In the genomic region with DNA sequence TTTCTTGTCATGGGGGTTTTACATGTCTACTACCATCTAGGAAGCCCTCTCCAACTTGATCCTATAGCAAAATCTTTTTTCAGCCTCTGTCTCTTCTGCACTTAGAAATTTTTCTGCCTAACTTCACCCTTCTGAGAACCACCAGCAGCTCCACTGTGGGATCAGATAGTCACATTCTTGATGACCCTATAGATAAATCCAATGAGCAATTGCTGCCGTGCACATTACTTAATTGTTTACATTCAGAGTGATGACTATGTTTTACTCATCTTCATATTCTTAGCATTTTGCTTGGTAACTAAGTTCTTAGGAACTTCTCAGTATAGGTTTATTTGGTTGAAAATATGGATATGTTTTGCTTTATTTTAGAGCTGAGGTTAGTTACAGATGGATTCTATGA, we compare ENCODE assay signal across 22 cellular contexts. TPM values are rescaled to one million over a fixed set of nuclear protein-coding genes. Genes with fewer than 3 reads are reported as not detected.
DNase-seq lines count a peak whose midpoint lies in the region; ATAC-seq, FAIRE-seq and TF ChIP-seq lines count a peak whose summit lies in the region.
"Had no signal": no experiment of that assay in that cellular context is flagged by ENCODE, and none has a peak within 500 bp of the region (broad histone marks: within the 10 kb centered on the region; RNA-seq: fewer than 3 reads in every experiment).

No MANE protein-coding gene starts in this region.

- H3K4me3 Mint-ChIP-seq in activated T-cell treated with anti-CD3 and anti-CD28 coated beads, Interleukin-2, amount 50 U/mL, for 24 hours, result no peak overlapping the region
- H3K4me3 Mint-ChIP-seq: CD14-positive monocyte, nephron, T-helper 17 cell, WTC11 had no signal

- peaks cover 70% of the 10 kb centered on the region for H3K4me1 Mint-ChIP-seq in activated T-cell treated with anti-CD3 and anti-CD28 coated beads, Interleukin-2, amount 50 U/mL, for 24 hours (ENCODE audit: low read depth)

- no peaks in the 10 kb centered on the region for H3K36me3 Mint-ChIP-seq in activated T-cell treated with anti-CD3 and anti-CD28 coated beads, Interleukin-2, amount 50 U/mL, for 24 hours (ENCODE audit: low read depth)
- H3K36me3 Mint-ChIP-seq: CD14-positive monocyte, WTC11 had no signal

- intact Hi-C loops in K562 (cut with micrococcal nuclease), result no loop called here

- no peak overlapping the region for H3K4me3 ChIP-seq in K562
- H3K4me3 ChIP-seq: gastroesophageal sphincter, SJSA1 had no signal

- in situ Hi-C loops in K562 (cut with MboI), result no loop called here

- TF ChIP-seq CTCF in K562 (IDR thresholded peaks at IDR 0.05 in 2 of 3, conservative IDR thresholded peaks at IDR 0.05 in 1 of 3; ENCODE audit: insufficient read depth in 2 of 3, low read depth in 1 of 3, low read length in 3 of 3), result no peak

- H3K27ac Mint-ChIP-seq in activated T-cell treated with anti-CD3 and anti-CD28 coated beads, Interleukin-2, amount 50 U/mL, for 24 hours, result peak overlapping the region; percentile 33
- H3K27ac Mint-ChIP-seq: activated naive CD4-positive, alpha-beta T cell treated with anti-CD3 and anti-CD28 coated beads, Interleukin-2, amount 50 U/mL, for 72 hours; CD14-positive monocyte; nephron; T-helper 17 cell; WTC11 had no signal

- TF ChIP-seq EP300 in K562 (IDR thresholded peaks at IDR 0.05; ENCODE audit: low read length), result no peak

- FAIRE-seq in K562 (lab: Jason Lieb, UNC), result no peak
- FAIRE-seq: HepG2 had no signal

- no peaks in the 10 kb centered on the region for H3K36me3 ChIP-seq in K562 (ENCODE audit: control insufficient read depth, insufficient read depth, low read length)
- H3K36me3 ChIP-seq: gastroesophageal sphincter, SJSA1 had no signal

- no peaks in the 10 kb centered on the region for H3K9me1 ChIP-seq in K562 (ENCODE audit: control insufficient read depth, insufficient read depth, low read length)

- no peak overlapping the region for H2AFZ ChIP-seq in K562 (ENCODE audit: low read depth, low read length)

- 0% methylated on average over 1 of the region's 1 CpG for WGBS in K562 (ENCODE audit: insufficient coverage, low coverage, missing lambda C conversion rate)

- H3K9me3 Mint-ChIP-seq in activated T-cell treated with anti-CD3 and anti-CD28 coated beads, Interleukin-2, amount 50 U/mL, for 24 hours, result no peaks in the 10 kb centered on the region
- H3K9me3 Mint-ChIP-seq: nephron, WTC11 had no signal

- H3K4me2 ChIP-seq in K562 (ENCODE audit: insufficient read depth, low read length), result no peak overlapping the region

- H3K9ac ChIP-seq in K562 (ENCODE audit: insufficient read depth in 1 of 2, low read depth in 2 of 2, low read length in 2 of 2), result no peak overlapping the region

- H3K27ac ChIP-seq in K562 (ENCODE audit: extremely low read depth, low read depth, low read length), result no peak overlapping the region
- H3K27ac ChIP-seq: gastroesophageal sphincter, SJSA1 had no signal

- CTCF ChIA-PET in K562 (lab: Yijun Ruan, JAX; ENCODE audit: low intra/inter-chr PET ratio), result no interaction called here

- ATAC-seq in K562 (no peak), HG02678 (IDR thresholded peaks at IDR 0.05; ENCODE audit: unreplicated experiment) (no peak)
- ATAC-seq: activated naive CD4-positive, alpha-beta T cell treated with anti-CD3 and anti-CD28 coated beads, Interleukin-2, amount 50 U/mL, for 72 hours; gastroesophageal sphincter; HCT116; HepG2; T-helper 17 cell; WTC11 had no signal

- POLR2A ChIA-PET in K562 (lab: Yijun Ruan, JAX), result no interaction called here

- no peaks in the 10 kb centered on the region for H3K27me3 Mint-ChIP-seq in activated T-cell treated with anti-CD3 and anti-CD28 coated beads, Interleukin-2, amount 50 U/mL, for 24 hours
- H3K27me3 Mint-ChIP-seq: T-helper 17 cell had no signal

- no peaks in the 10 kb centered on the region for H3K79me2 ChIP-seq in K562 (ENCODE audit: control insufficient read depth, insufficient read depth, low read length)

- H3K9me3 ChIP-seq in K562 (replicated peaks; ENCODE audit: control insufficient read depth, insufficient read depth, low read depth, low read length), result no peaks in the 10 kb centered on the region
- H3K9me3 ChIP-seq: gastroesophageal sphincter, SJSA1 had no signal

- no TSS peak for BruUV-seq in K562 (replicated peaks; lab: Mats Ljungman, UMichigan)

- DNase-seq in activated T-cell treated with anti-CD3 and anti-CD28 coated beads, Interleukin-2, amount 50 U/mL, for 24 hours, result no peak
- no peak for DNase-seq in activated T-cell treated with anti-CD3 and anti-CD28 coated beads, Interleukin-2, amount 50 U/mL, for 48 hours
- DNase-seq in HT1080 (ENCODE audit: low read depth) (peak; percentile 23), K562 (ENCODE audit: extremely low read depth in 1 of 4, low spot score in 3 of 4) (no peak), non-pigmented ciliary epithelial cell (ENCODE audit: low read depth) (peak; percentile 46), NCI-H187 treated with DMSO at 0.1 percent for 48 hours (lab: John Stamatoyannopoulos, UW) (no peak), SKM-1 (lab: John Stamatoyannopoulos, UW; ENCODE audit: unreplicated experiment) (no peak)
- DNase-seq: activated CD8-positive, alpha-beta memory T cell treated with anti-CD3 and anti-CD28 coated beads, Interleukin-2, amount 50 U/mL, for 48 hours; DMS 273 treated with DMSO at 0.1 percent for 48 hours; kidney glomerular epithelial cell; NCI-H748 treated with DMSO at 0.1 percent for 48 hours; stimulated activated CD4-positive, alpha-beta T cell treated with anti-CD3 and anti-CD28 coated beads, Interleukin-1b, Interleukin-23, amount 100 ng/mL, for 48 hours; T-helper 17 cell had no signal

- TF ChIP-seq POLR2A in K562 (conservative IDR thresholded peaks at IDR 0.05), result no peak

- TF ChIP-seq RAD21 in K562 (CRISPR knock-in tag; conservative IDR thresholded peaks at IDR 0.05 in 1 of 2, IDR thresholded peaks at IDR 0.05 in 1 of 2), result no peak

- H3K27me3 ChIP-seq in K562 (ENCODE audit: control insufficient read depth in 2 of 2, insufficient read depth in 2 of 2, low read length in 2 of 2), result no peaks in the 10 kb centered on the region
- H3K27me3 ChIP-seq: gastroesophageal sphincter, SJSA1 had no signal

- no peaks in the 10 kb centered on the region for H4K20me1 ChIP-seq in K562 (replicated peaks; ENCODE audit: control insufficient read depth, insufficient read depth, low read length)

- no peaks in the 10 kb centered on the region for H3K4me1 ChIP-seq in K562 (replicated peaks in 1 of 2; ENCODE audit: control insufficient read depth in 2 of 2, insufficient read depth in 2 of 2, low read length in 2 of 2)
- H3K4me1 ChIP-seq: gastroesophageal sphincter had no signal

TF ChIP-seq in K562, 482 proteins besides CTCF, POLR2A, EP300 and RAD21:
- TF ChIP-seq ZNF785 (CRISPR knock-in tag; IDR thresholded peaks at IDR 0.05) (no peak), FOSL1 (tag; conservative IDR thresholded peaks at IDR 0.05) (0 out of 2 replicates have a peak, but pooled peaks have one; percentile 28), ZNF140 (CRISPR knock-in tag; IDR thresholded peaks at IDR 0.05) (no peak), RCOR1 (IDR thresholded peaks at IDR 0.05; ENCODE audit: borderline replicate concordance in 1 of 2, low read depth in 2 of 2, low read length in 2 of 2) (no peak)

RNA-seq across cellular contexts. Expression of a gene that starts 12.4 kb away (rescaled TPM):
- 66.4 and 78.8 TPM in 2 replicates for total RNA-seq in HT1080 (2014; rRNA removed; shearing (Covaris generic))
- polyA plus RNA-seq in HT1080 (2015; cell fraction: cytosol; rRNA removed), result 79.4 and 96.5 TPM in 2 replicates
- 90.0 and 92.1 TPM in 2 replicates for polyA plus RNA-seq in HT1080 (2015; cell fraction: nucleus; rRNA removed)
- not detected in 2 replicates for total RNA-seq in K562 (2011; cell fraction: chromatin; rRNA removed; ENCODE audit: low replicate concordance)
- total RNA-seq in K562 (2011; cell fraction: nucleolus; rRNA removed), result not detected in 2 replicates
- not detected in 2 replicates for total RNA-seq in K562 (2011; cell fraction: nucleoplasm; rRNA removed)
- total RNA-seq in K562 (2014; rRNA removed), result 0.16 and 0.23 TPM in 2 replicates
- 0.33 and 0.38 TPM in 2 replicates for total RNA-seq in K562 (2014; rRNA removed; fragmentation: Illumina TruSeq; extraction: Trizol)
- total RNA-seq in K562 (2015; rRNA removed; fragmentation: Illumina TruSeq; extraction: Trizol), result 0.15 and 0.25 TPM in 2 replicates
- 1.4 and 1.6 TPM in 2 replicates for total RNA-seq in K562 (2021)
- polyA plus RNA-seq in K562 (2011; rRNA removed), result 0.03 and 0.13 TPM in 2 replicates
- polyA plus RNA-seq in K562 (2011; cell fraction: cytosol; rRNA removed), result 0.16 TPM in 1 of 2 replicates, not detected in the other
- polyA plus RNA-seq in K562 (2011; cell fraction: nucleus; rRNA removed), result 0.03 and 0.06 TPM in 2 replicates
- polyA plus RNA-seq in K562 (2012), result 1.0 and 11.5 TPM in 2 replicates
- 0.50 and 0.54 TPM in 2 replicates for polyA plus RNA-seq in K562 (2014; fragmentation: Illumina TruSeq; extraction: Trizol)
- polyA plus RNA-seq in K562 (2014; fragmentation: Nextera tagmentation; extraction: Ambion mirVana), result under 1 TPM; 0.04 to 0.11 TPM
- polyA plus RNA-seq in K562 (2014; rRNA removed), result 0.18 and 0.21 TPM in 2 replicates
- 0.14 TPM in 1 of 2 replicates, not detected in the other for polyA minus RNA-seq in K562 (2011; rRNA and poly(A)+ RNA removed)
- polyA minus RNA-seq in K562 (2011; cell fraction: cytosol; rRNA and poly(A)+ RNA removed), result not detected in 2 replicates
- polyA minus RNA-seq in K562 (2011; cell fraction: nucleus; rRNA and poly(A)+ RNA removed), result not detected in 2 replicates

Comparison
In these comparisons a context has a peak if more than half of its experiments do, and no peak if none do; other contexts are left out.
1. DNase-seq: peak in HT1080 (single experiment) and non-pigmented ciliary epithelial cell (single experiment); none in activated T-cell treated with anti-CD3 and anti-CD28 coated beads, Interleukin-2, amount 50 U/mL, for 24 hours (single experiment), activated T-cell treated with anti-CD3 and anti-CD28 coated beads, Interleukin-2, amount 50 U/mL, for 48 hours (0 of 2), K562 (0 of 4), NCI-H187 treated with DMSO at 0.1 percent for 48 hours (single experiment) and SKM-1 (single experiment).
2. RNA of a gene that starts 12.4 kb away (total RNA-seq): 66.4 to 78.8 TPM in HT1080; 0.15 to 1.6 TPM in K562; every median in the first group is over 10 times any median in the second.